Comparison of ENCODE assay signal across 35 cellular contexts in the genomic region with DNA sequence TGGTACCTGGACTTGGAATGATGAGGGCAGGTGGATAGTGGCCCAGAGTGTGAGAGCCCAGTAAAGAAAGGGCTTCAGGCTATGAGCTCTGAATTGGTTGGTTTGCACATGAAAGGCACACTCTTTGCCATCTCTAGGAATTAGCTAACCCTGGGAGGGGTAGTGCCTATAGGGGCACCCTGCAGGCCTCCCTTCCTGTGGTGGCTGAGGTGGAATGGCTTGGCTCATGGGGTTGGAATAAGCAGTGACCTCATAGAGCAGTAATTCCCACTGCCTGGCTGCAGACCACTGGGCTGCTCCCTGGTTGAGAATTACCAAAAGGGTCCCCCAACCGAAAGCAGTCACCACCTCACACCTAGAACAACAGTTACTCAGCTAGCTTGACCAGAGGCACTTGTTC. TPM values are rescaled to one million over a fixed set of nuclear protein-coding genes. Genes with fewer than 3 reads are reported as not detected.
"Had no signal": no experiment of that assay in that cellular context is flagged by ENCODE, and none has a peak within 500 bp of the region (broad histone marks: within the 10 kb centered on the region; RNA-seq: fewer than 3 reads in every experiment).

No MANE protein-coding gene starts in this region.

- H3K4me3 ChIP-seq: adrenal gland, MG63, Peyer's patch, SJSA1 had no signal

- H3K4me1 Mint-ChIP-seq: activated B cell treated with CpG ODN at 0.5 μM for 24 hours, brain had no signal

- H3K4me2 ChIP-seq: SK-N-SH had no signal

- H3K36me3 ChIP-seq: adrenal gland, MG63, Peyer's patch, SJSA1 had no signal

- H3K4me1 ChIP-seq: adrenal gland, Peyer's patch, SJSA1 had no signal

- H3K4me3 Mint-ChIP-seq: activated B cell treated with CpG ODN at 0.5 μM for 24 hours; activated CD4-positive, alpha-beta memory T cell treated with anti-CD3 and anti-CD28 coated beads for 36 hours; activated naive CD4-positive, alpha-beta T cell treated with anti-CD3 and anti-CD28 coated beads for 36 hours; activated T-cell treated with anti-CD3 and anti-CD28 coated beads, Interleukin-2, amount 50 U/mL, for 4 hours; activated T-helper 1 cell treated with anti-CD3 and anti-CD28 coated beads, Interleukin-12 subunit alpha, Interleukin-12 subunit beta, Interleukin-2, Interleukin-4 antibody, amounts not matched to agents 30 ng/mL and 10 ng/mL and 1 ng/mL, durations not matched to agents 14 hours and 24 hours and 36 hours; brain; T-helper 1 cell treated with Interleukin-12 subunit alpha and Interleukin-12 subunit beta and Interleukin-4 antibody, amounts not matched to agents 30 μg/mL and 1 μg/mL, for 36 hours; T-helper 2 cell treated with Interferon-gamma antibody and Interleukin-4, amounts not matched to agents 5 μg/mL and 100 μg/mL, for 36 hours had no signal

- H3K27ac ChIP-seq: adrenal gland, Peyer's patch, SJSA1 had no signal

- H3K9me3 ChIP-seq: adrenal gland, SJSA1, SK-N-SH had no signal

- ATAC-seq: activated naive CD4-positive, alpha-beta T cell treated with anti-CD3 and anti-CD28 coated beads, Interleukin-2, amount 50 U/mL, for 72 hours; activated T-cell treated with anti-CD3 and anti-CD28 coated beads, Interleukin-2, amount 50 U/mL, for 4 hours; PC-3 had no signal

- H3K36me3 Mint-ChIP-seq: activated CD4-positive, alpha-beta memory T cell treated with anti-CD3 and anti-CD28 coated beads for 36 hours; brain had no signal

- H3K27ac Mint-ChIP-seq: activated B cell treated with CpG ODN at 0.5 μM for 24 hours; activated CD4-positive, alpha-beta memory T cell treated with anti-CD3 and anti-CD28 coated beads for 36 hours; activated naive CD4-positive, alpha-beta T cell treated with anti-CD3 and anti-CD28 coated beads for 36 hours; activated T-helper 1 cell treated with anti-CD3 and anti-CD28 coated beads, Interleukin-12 subunit alpha, Interleukin-12 subunit beta, Interleukin-2, Interleukin-4 antibody, amounts not matched to agents 30 ng/mL and 10 ng/mL and 1 ng/mL, durations not matched to agents 14 hours and 24 hours and 36 hours; brain; T-helper 1 cell treated with Interleukin-12 subunit alpha and Interleukin-12 subunit beta and Interleukin-4 antibody, amounts not matched to agents 30 μg/mL and 1 μg/mL, for 36 hours; T-helper 2 cell treated with Interferon-gamma antibody and Interleukin-4, amounts not matched to agents 5 μg/mL and 100 μg/mL, for 36 hours had no signal

- H3K9ac ChIP-seq: SK-N-SH had no signal

- DNase-seq: activated B cell treated with CpG ODN at 0.5 μM for 24 hours; activated CD4-positive, alpha-beta memory T cell treated with anti-CD3 and anti-CD28 coated beads for 36 hours; activated CD4-positive, alpha-beta T cell treated with anti-CD3 and anti-CD28 coated beads for 4 hours; activated CD4-positive, alpha-beta T cell treated with anti-CD3 and anti-CD28 coated beads, Interleukin-2, amount 50 U/mL, for 1 hour; activated CD4-positive, CD25-positive, alpha-beta regulatory T cell treated with anti-CD3 and anti-CD28 coated beads, Interleukin-2, amount 50 U/mL, for 72 hours; activated CD8-positive, alpha-beta memory T cell treated with anti-CD3 and anti-CD28 coated beads, Interleukin-2, amount 50 U/mL, for 4 hours; activated gamma-delta T cell treated with Interleukin-2 at 50 U/mL for 16 hours; activated naive CD4-positive, alpha-beta T cell treated with anti-CD3 and anti-CD28 coated beads for 36 hours; activated T-cell treated with anti-CD3 and anti-CD28 coated beads for 4 hours; activated T-cell treated with anti-CD3 and anti-CD28 coated beads, Interleukin-2, amount 50 U/mL, for 4 hours; adrenal gland; anterior cingulate cortex; caudate nucleus; cerebellar nuclear complex; Kasumi-1; MG63; NCI-H1092; NCI-H1436 treated with DMSO at 0.1 percent for 48 hours; NCI-H1694 treated with DMSO at 0.1 percent for 48 hours; NCI-H2029; NCI-H345; NCI-H524 treated with DMSO at 0.1 percent for 48 hours; PC-3; Peyer's patch; RPMI8226; SHP77 treated with DMSO at 0.1 percent for 48 hours; SK-N-SH had no signal

- H3K27me3 ChIP-seq: adrenal gland, MG63, Peyer's patch, SJSA1 had no signal

RNA-seq across cellular contexts. Expression of a gene that starts 42.7 kb away (rescaled TPM):
- total RNA-seq: activated B cell treated with CpG ODN at 0.5 μM for 24 hours; activated CD4-positive, alpha-beta memory T cell treated with anti-CD3 and anti-CD28 coated beads for 36 hours; activated naive CD4-positive, alpha-beta T cell treated with anti-CD3 and anti-CD28 coated beads for 36 hours; activated naive CD4-positive, alpha-beta T cell treated with anti-CD3 and anti-CD28 coated beads, Interleukin-2, amount 50 U/mL, for 72 hours; activated T-cell treated with anti-CD3 and anti-CD28 coated beads, Interleukin-2, amount 50 U/mL, for 4 hours; activated T-helper 1 cell treated with anti-CD3 and anti-CD28 coated beads, Interleukin-12 subunit alpha, Interleukin-12 subunit beta, Interleukin-2, Interleukin-4 antibody, amounts not matched to agents 30 ng/mL and 10 ng/mL and 1 ng/mL, durations not matched to agents 14 hours and 24 hours and 36 hours; adrenal gland; bronchial epithelial cell; NCI-H460; PC-3; Peyer's patch; SJSA1 had no signal
- polyA plus RNA-seq: SK-N-SH had no signal
